ENCODE assay signal across 13 cellular contexts in genomic region chr17:56785997-56786680, GRCh38. TPM values are rescaled to one million over a fixed set of nuclear protein-coding genes. Genes with fewer than 3 reads are reported as not detected.
A peak's percentile ranks its signal among the peaks of the same experiment; 100 is the strongest.
DNase-seq lines count a peak whose midpoint lies in the region; ATAC-seq and TF ChIP-seq lines count a peak whose summit lies in the region.
"Had no signal": no experiment of that assay in that cellular context is flagged by ENCODE, and none has a peak within 500 bp of the region (broad histone marks: within the 10 kb centered on the region; RNA-seq: fewer than 3 reads in every experiment).

No MANE protein-coding gene starts in this region.

- H3K4me3 Mint-ChIP-seq in activated CD4-positive, alpha-beta memory T cell treated with anti-CD3 and anti-CD28 coated beads, Interleukin-2, amount 10 ng/mL, durations not matched to agents 7 days and 5 days = no peak overlapping the region

- no peak overlapping the region for H3K23ac ChIP-seq in trophoblast cell (ENCODE audit: low read length)

- no peak overlapping the region for H2BK120ac ChIP-seq in trophoblast cell (ENCODE audit: insufficient read depth, low read length, poor library complexity)

- no peaks in the 10 kb centered on the region for H4K20me1 ChIP-seq in BLaER1
- no peaks in the 10 kb centered on the region for H4K20me1 ChIP-seq in HCT116 (ENCODE audit: insufficient read depth)

- H2BK12ac ChIP-seq in trophoblast cell (ENCODE audit: low read length) = no peak overlapping the region

- H3K4me2 ChIP-seq in BLaER1 (peak overlapping the region; percentile 62), HCT116 (ENCODE audit: low read length) (peak overlapping the region; percentile 56), trophoblast cell (ENCODE audit: low read length) (no peak overlapping the region)

- H3K79me2 ChIP-seq in HCT116 (ENCODE audit: insufficient read depth, low read length) (no peaks in the 10 kb centered on the region), trophoblast cell (ENCODE audit: control insufficient read depth, insufficient read depth, low read length, poor library complexity) (no peaks in the 10 kb centered on the region)

- no peak for TF ChIP-seq CTCF in HCT116 (IDR thresholded peaks at IDR 0.05 in 2 of 3, conservative IDR thresholded peaks at IDR 0.05 in 1 of 3; ENCODE audit: borderline replicate concordance in 1 of 3, insufficient read depth in 1 of 3, low read depth in 2 of 3, low read length in 2 of 3)

- peak overlapping the region; percentile 82 for H3K27ac Mint-ChIP-seq in activated CD4-positive, alpha-beta memory T cell treated with anti-CD3 and anti-CD28 coated beads, Interleukin-2, amount 10 ng/mL, durations not matched to agents 7 days and 5 days
- H3K27ac Mint-ChIP-seq: T-helper 17 cell had no signal

- peaks cover 4% of the 10 kb centered on the region for H3K27me3 Mint-ChIP-seq in activated CD4-positive, alpha-beta memory T cell treated with anti-CD3 and anti-CD28 coated beads, Interleukin-2, amount 10 ng/mL, durations not matched to agents 7 days and 5 days

- no peak for TF ChIP-seq POLR2A in HCT116 (IDR thresholded peaks at IDR 0.05; ENCODE audit: borderline replicate concordance, extremely low read depth, insufficient read depth, insufficient read length)

- no peak overlapping the region for H2BK5ac ChIP-seq in trophoblast cell (ENCODE audit: low read depth, low read length, poor library complexity)

- ATAC-seq in HCT116 (no peak), HG02852 (IDR thresholded peaks at IDR 0.05; ENCODE audit: unreplicated experiment) (no peak)

- H3K9me3 Mint-ChIP-seq in activated CD4-positive, alpha-beta memory T cell treated with anti-CD3 and anti-CD28 coated beads, Interleukin-2, amount 10 ng/mL, durations not matched to agents 7 days and 5 days = peaks cover 9% of the 10 kb centered on the region

- H3K4ac ChIP-seq in trophoblast cell (ENCODE audit: low read depth, low read length) = no peak overlapping the region

- CTCF ChIA-PET in HCT116 (lab: Charles Lee) = interaction anchor here (0.6 to 1.3 kb wide), 3 partner anchors 33 to 286 kb away, joined by 3 to 5 read pairs (median 5); partner anchors contain the start of gene COIL
- CTCF ChIA-PET in activated CD4-positive, alpha-beta memory T cell treated with anti-CD3 and anti-CD28 coated beads, Interleukin-2, amount 10 ng/mL, durations not matched to agents 7 days and 5 days (lab: Charles Lee) = interaction anchor here (0.5 to 3.7 kb wide), 4 partner anchors 15 to 104 kb away, joined by 3 to 12 read pairs (median 3); no protein-coding TSS in a partner anchor

- TF ChIP-seq RAD21 in HCT116 (IDR thresholded peaks at IDR 0.05; ENCODE audit: low read depth) = no peak

- H3K4me1 Mint-ChIP-seq in activated CD4-positive, alpha-beta memory T cell treated with anti-CD3 and anti-CD28 coated beads, Interleukin-2, amount 10 ng/mL, durations not matched to agents 7 days and 5 days = peaks cover 39% of the 10 kb centered on the region

- no peak overlapping the region for H4K12ac ChIP-seq in trophoblast cell (ENCODE audit: low read depth, low read length)

- peaks cover 18% of the 10 kb centered on the region for H3K36me3 Mint-ChIP-seq in activated CD4-positive, alpha-beta memory T cell treated with anti-CD3 and anti-CD28 coated beads, Interleukin-2, amount 10 ng/mL, durations not matched to agents 7 days and 5 days (ENCODE audit: low read depth)

- no peak overlapping the region for H4K8ac ChIP-seq in trophoblast cell (ENCODE audit: low read depth, low read length)

- POLR2A ChIA-PET in HCT116 (lab: Charles Lee) = interaction anchor here (0.6 to 2.7 kb wide), 9 partner anchors 10 to 286 kb away, joined by 3 to 20 read pairs (median 3); partner anchors contain the start of genes C17orf67, DGKE and TRIM25
- POLR2A ChIA-PET in activated CD4-positive, alpha-beta memory T cell treated with anti-CD3 and anti-CD28 coated beads, Interleukin-2, amount 10 ng/mL, durations not matched to agents 7 days and 5 days (lab: Charles Lee) = interaction anchor here (0.8 kb wide), 2 partner anchors 70 to 128 kb away, joined by 3 read pairs; partner anchors contain the start of gene TRIM25

- H3K36me3 ChIP-seq in BLaER1 (0 out of 2 replicates have a peak, but pooled peaks cover 5% of the 10 kb centered on the region), HCT116 (ENCODE audit: control insufficient read depth in 1 of 2, insufficient read depth in 2 of 2, low read length in 2 of 2) (no peaks in the 10 kb centered on the region), trophoblast cell (ENCODE audit: control insufficient read depth in 1 of 2, insufficient read depth in 2 of 2, low read length in 2 of 2) (no peaks in the 10 kb centered on the region)
- no peaks in the 10 kb centered on the region for H3K36me3 ChIP-seq in effector memory CD4-positive, alpha-beta T cell (ENCODE audit: control insufficient read depth, insufficient read depth, low read length)
- H3K36me3 ChIP-seq: heart right ventricle had no signal

- H3K14ac ChIP-seq in trophoblast cell (ENCODE audit: low read length) = no peak overlapping the region

- no peak overlapping the region for H3K18ac ChIP-seq in trophoblast cell (ENCODE audit: low read length)

- WGBS in trophoblast cell (ENCODE audit: extremely low coverage, insufficient coverage, insufficient read length) = no CpG with 5 or more reads among the region's 9 CpGs

- H3K4me1 ChIP-seq in BLaER1 (peaks cover 79% of the 10 kb centered on the region), HCT116 (ENCODE audit: control insufficient read depth in 1 of 2, insufficient read depth in 2 of 2, low read length in 2 of 2) (peaks cover 26 to 28% of the 10 kb centered on the region in 2 experiments), trophoblast cell (ENCODE audit: control insufficient read depth in 1 of 2, insufficient read depth in 2 of 2, low read length in 2 of 2) (peaks cover 0 to under 1% of the 10 kb centered on the region in 2 experiments)
- H3K4me1 ChIP-seq in effector memory CD4-positive, alpha-beta T cell (ENCODE audit: control insufficient read depth, insufficient read depth, low read length, poor library complexity, severe bottlenecking) = no peaks in the 10 kb centered on the region

- no peak overlapping the region for H4K91ac ChIP-seq in trophoblast cell (ENCODE audit: low read depth, low read length)

- no peaks in the 10 kb centered on the region for H3K9me2 ChIP-seq in HCT116 (ENCODE audit: insufficient read depth)

- H3K4me3 ChIP-seq in BLaER1 = no peak overlapping the region
- H3K4me3 ChIP-seq in HCT116 (replicated peaks in 1 of 2; ENCODE audit: low read depth in 1 of 2, low read length in 2 of 2) = no peak overlapping the region
- no peak overlapping the region for H3K4me3 ChIP-seq in trophoblast cell (ENCODE audit: low read depth, low read length)
- H3K4me3 ChIP-seq in effector memory CD4-positive, alpha-beta T cell (ENCODE audit: insufficient read depth, low read depth, low read length, poor library complexity, severe bottlenecking) = no peak overlapping the region
- H3K4me3 ChIP-seq: heart right ventricle had no signal

- no peaks in the 10 kb centered on the region for H3K79me1 ChIP-seq in trophoblast cell (ENCODE audit: low read length)

- H3K27ac ChIP-seq in BLaER1 (peak overlapping the region; percentile 84), HCT116 (ENCODE audit: low read depth, low read length) (no peak overlapping the region), epithelial cell of prostate (peak overlapping the region; percentile 94), trophoblast cell (ENCODE audit: low read depth, low read length) (no peak overlapping the region)
- no peak overlapping the region for H3K27ac ChIP-seq in effector memory CD4-positive, alpha-beta T cell (ENCODE audit: insufficient read depth, low read length, poor library complexity, severe bottlenecking)
- H3K27ac ChIP-seq: heart right ventricle had no signal

- H3K27me3 ChIP-seq in BLaER1 = no peaks in the 10 kb centered on the region
- no peaks in the 10 kb centered on the region for H3K27me3 ChIP-seq in HCT116 (ENCODE audit: insufficient read depth, low read length)
- H3K27me3 ChIP-seq in trophoblast cell (ENCODE audit: insufficient read depth, low read length) = no peaks in the 10 kb centered on the region
- H3K27me3 ChIP-seq in effector memory CD4-positive, alpha-beta T cell (replicated peaks; ENCODE audit: control insufficient read depth, insufficient read depth, low read length, poor library complexity, severe bottlenecking) = no peaks in the 10 kb centered on the region

- no peak for DNase-seq in HCT116 (ENCODE audit: low read depth, low spot score)
- DNase-seq in activated CD4-positive, alpha-beta memory T cell treated with anti-CD3 and anti-CD28 coated beads, Interleukin-2, amount 10 ng/mL, durations not matched to agents 7 days and 5 days = no peak
- no peak for DNase-seq in epithelial cell of prostate (ENCODE audit: low read depth, low spot score)
- no peak for DNase-seq in trophoblast cell
- no peak for DNase-seq in effector memory CD4-positive, alpha-beta T cell
- DNase-seq: central memory CD4-positive, alpha-beta T cell; DMS79 treated with DMSO at 0.1 percent for 48 hours; heart right ventricle; NCI-H187 treated with DMSO at 0.1 percent for 48 hours; NCI-H524 treated with DMSO at 0.1 percent for 48 hours; T-helper 17 cell had no signal

- H2AK5ac ChIP-seq in trophoblast cell (ENCODE audit: low read length) = no peak overlapping the region

- peak overlapping the region; percentile 84 for H2AFZ ChIP-seq in HCT116 (ENCODE audit: low read depth, low read length, poor library complexity, severe bottlenecking)
- no peak overlapping the region for H2AFZ ChIP-seq in trophoblast cell (ENCODE audit: insufficient read depth, low read length, poor library complexity)

- H3K9ac ChIP-seq in BLaER1 = peak overlapping the region; percentile 54
- H3K9ac ChIP-seq in HCT116 (ENCODE audit: low read length) = peak overlapping the region; percentile 4; the same call in 1 of the 2 replicates
- no peak overlapping the region for H3K9ac ChIP-seq in trophoblast cell (ENCODE audit: low read length)

- H3K9me3 ChIP-seq in BLaER1 = peaks cover 14% of the 10 kb centered on the region
- H3K9me3 ChIP-seq in HCT116 (ENCODE audit: control insufficient read depth in 1 of 2, insufficient read depth in 1 of 2, low read depth in 1 of 2, low read length in 2 of 2) = no peaks in the 10 kb centered on the region
- no peaks in the 10 kb centered on the region for H3K9me3 ChIP-seq in trophoblast cell (ENCODE audit: insufficient read depth, low read depth, low read length)
- H3K9me3 ChIP-seq in effector memory CD4-positive, alpha-beta T cell (ENCODE audit: control insufficient read depth, low read length) = no peaks in the 10 kb centered on the region
- H3K9me3 ChIP-seq: heart right ventricle had no signal

- RAD21 ChIA-PET in HCT116 (lab: Charles Lee; ENCODE audit: low non-redundant PET in 1 of 2, low total read pairs in 2 of 2, uncharacterized antibody in 2 of 2, unreplicated experiment in 2 of 2) = no interaction called here

- no TSS peak for BruUV-seq in HCT116 (replicated peaks; lab: Mats Ljungman, UMichigan)

- intact Hi-C loops in HCT116 (cut with micrococcal nuclease) = loop anchor here (10.0 kb wide), 1 partner anchor 1031 kb away; the partner anchor contains the start of gene PCTP

RNA-seq across cellular contexts. Expression of gene C17orf67, which starts 47.6 kb away (rescaled TPM):
- 0.84 TPM for total RNA-seq in HCT116 (2021; ENCODE audit: unreplicated experiment)
- polyA plus RNA-seq in HCT116 (2012) = 0.53 and 0.59 TPM in 2 replicates
- total RNA-seq in activated CD4-positive, alpha-beta memory T cell treated with anti-CD3 and anti-CD28 coated beads, Interleukin-2, amount 10 ng/mL, durations not matched to agents 7 days and 5 days = 1 to 10 TPM; 4.1 to 4.2 TPM
- 0.82 and 0.90 TPM in 2 replicates for polyA plus RNA-seq in trophoblast cell (2013)

RNA-seq across cellular contexts. Expression of gene DGKE, which starts 47.8 kb away (rescaled TPM):
- 5.2 TPM for total RNA-seq in HCT116 (2021; ENCODE audit: unreplicated experiment)
- 0.86 and 0.95 TPM in 2 replicates for polyA plus RNA-seq in HCT116 (2012)
- 10 to 100 TPM; 34.2 to 35.7 TPM for total RNA-seq in activated CD4-positive, alpha-beta memory T cell treated with anti-CD3 and anti-CD28 coated beads, Interleukin-2, amount 10 ng/mL, durations not matched to agents 7 days and 5 days
- polyA plus RNA-seq in trophoblast cell (2013) = 3.6 TPM in 2 replicates

Comparison
In these comparisons a context has a peak if more than half of its experiments do, and no peak if none do; other contexts are left out.
1. H3K27ac ChIP-seq: peak in BLaER1 (single experiment) and epithelial cell of prostate (single experiment); none in HCT116 (single experiment), trophoblast cell (single experiment) and effector memory CD4-positive, alpha-beta T cell (single experiment).